ENCODE assay signal across 1 cellular context in genomic region chr15:52018693-52019393, GRCh38.
A peak's percentile ranks its signal among the peaks of the same experiment; 100 is the strongest.
TF ChIP-seq lines count a peak whose summit lies in the region.

Gene MAPK6 (plus strand): TSS chr15:52019219. CDS start chr15:52046461, 27,242 bp downstream.

TF ChIP-seq in K562, 482 proteins besides CTCF, POLR2A, EP300 and RAD21 (continued from another document and continues in another):
- TF ChIP-seq FIP1L1 (IDR thresholded peaks at IDR 0.05; ENCODE audit: low read depth, low read length, poor library complexity, severe bottlenecking) (peak; percentile 88), TSC22D4 (tag; IDR thresholded peaks at IDR 0.05) (no peak), PHB2 (IDR thresholded peaks at IDR 0.05; ENCODE audit: low read depth) (0 out of 2 replicates have a peak, but pooled peaks have one; percentile 36), HDAC1 (IDR thresholded peaks at IDR 0.05) (peak in 1 of 2 experiments; percentile 86; a peak in 1 of 4 replicates), KDM5B (IDR thresholded peaks at IDR 0.05; ENCODE audit: insufficient replicate concordance, low read depth, low read length) (peak; percentile 79), BRF1 (IDR thresholded peaks at IDR 0.05; ENCODE audit: borderline replicate concordance, extremely low read depth, insufficient read length) (no peak), STAT6 (CRISPR knock-in tag; IDR thresholded peaks at IDR 0.05) (peak; percentile 90; the same call in 1 of the 2 replicates), HMG20A (CRISPR knock-in tag; conservative IDR thresholded peaks at IDR 0.05) (no peak), SRSF3 (IDR thresholded peaks at IDR 0.05; ENCODE audit: insufficient read depth, low read length) (no peak), RB1 (IDR thresholded peaks at IDR 0.05; ENCODE audit: low read depth) (peak; percentile 82), CREB3L1 (IDR thresholded peaks at IDR 0.05; ENCODE audit: borderline replicate concordance, low read depth) (peak; percentile 65; the same call in 1 of the 2 replicates), POLR2H (tag; IDR thresholded peaks at IDR 0.05; ENCODE audit: low read depth) (peak; percentile 78), RBM25 (IDR thresholded peaks at IDR 0.05; ENCODE audit: low read depth, low read length, severe bottlenecking) (peak; percentile 19), ZEB2 (IDR thresholded peaks at IDR 0.05) (no peak), ZNF253 (CRISPR knock-in tag; conservative IDR thresholded peaks at IDR 0.05) (no peak), NFE2L1 (tag; IDR thresholded peaks at IDR 0.05; ENCODE audit: borderline replicate concordance, low read depth) (no peak), NFRKB (IDR thresholded peaks at IDR 0.05; ENCODE audit: low read depth) (0 out of 2 replicates have a peak, but pooled peaks have one; percentile 65), GATAD2A (IDR thresholded peaks at IDR 0.05) (peak; percentile 44; the same call in 1 of the 2 replicates), CCNT2 (IDR thresholded peaks at IDR 0.05; ENCODE audit: borderline replicate concordance, extremely low read depth, insufficient read length, low read depth, low read length) (peak; percentile 97), U2AF1 (optimal IDR thresholded peaks at IDR 0.05; ENCODE audit: low read depth, low read length) (no peak), KLF10 (CRISPR knock-in tag; IDR thresholded peaks at IDR 0.05) (no peak), HNRNPL (IDR thresholded peaks at IDR 0.05; ENCODE audit: low read depth, low read length) (peak; percentile 85; the same call in 1 of the 2 replicates), PHF20 (IDR thresholded peaks at IDR 0.05; ENCODE audit: partially characterized antibody) (peak; percentile 70), MTA3 (IDR thresholded peaks at IDR 0.05; ENCODE audit: borderline replicate concordance) (peak; percentile 89), BHLHE40 (IDR thresholded peaks at IDR 0.05; ENCODE audit: low read length) (peak; percentile 100), KLF1 (tag; IDR thresholded peaks at IDR 0.05) (peak; percentile 39; the same call in 1 of the 2 replicates), HES1 (IDR thresholded peaks at IDR 0.05; ENCODE audit: low read depth) (peak; percentile 98), BDP1 (IDR thresholded peaks at IDR 0.05; ENCODE audit: insufficient read depth, insufficient read length) (no peak), NRF1 (conservative IDR thresholded peaks at IDR 0.05 in 1 of 2, IDR thresholded peaks at IDR 0.05 in 1 of 2) (peak; percentile 90 to 91), SETDB1 (IDR thresholded peaks at IDR 0.05; ENCODE audit: low read length) (no peak)
- TF ChIP-seq, protein P1, sequence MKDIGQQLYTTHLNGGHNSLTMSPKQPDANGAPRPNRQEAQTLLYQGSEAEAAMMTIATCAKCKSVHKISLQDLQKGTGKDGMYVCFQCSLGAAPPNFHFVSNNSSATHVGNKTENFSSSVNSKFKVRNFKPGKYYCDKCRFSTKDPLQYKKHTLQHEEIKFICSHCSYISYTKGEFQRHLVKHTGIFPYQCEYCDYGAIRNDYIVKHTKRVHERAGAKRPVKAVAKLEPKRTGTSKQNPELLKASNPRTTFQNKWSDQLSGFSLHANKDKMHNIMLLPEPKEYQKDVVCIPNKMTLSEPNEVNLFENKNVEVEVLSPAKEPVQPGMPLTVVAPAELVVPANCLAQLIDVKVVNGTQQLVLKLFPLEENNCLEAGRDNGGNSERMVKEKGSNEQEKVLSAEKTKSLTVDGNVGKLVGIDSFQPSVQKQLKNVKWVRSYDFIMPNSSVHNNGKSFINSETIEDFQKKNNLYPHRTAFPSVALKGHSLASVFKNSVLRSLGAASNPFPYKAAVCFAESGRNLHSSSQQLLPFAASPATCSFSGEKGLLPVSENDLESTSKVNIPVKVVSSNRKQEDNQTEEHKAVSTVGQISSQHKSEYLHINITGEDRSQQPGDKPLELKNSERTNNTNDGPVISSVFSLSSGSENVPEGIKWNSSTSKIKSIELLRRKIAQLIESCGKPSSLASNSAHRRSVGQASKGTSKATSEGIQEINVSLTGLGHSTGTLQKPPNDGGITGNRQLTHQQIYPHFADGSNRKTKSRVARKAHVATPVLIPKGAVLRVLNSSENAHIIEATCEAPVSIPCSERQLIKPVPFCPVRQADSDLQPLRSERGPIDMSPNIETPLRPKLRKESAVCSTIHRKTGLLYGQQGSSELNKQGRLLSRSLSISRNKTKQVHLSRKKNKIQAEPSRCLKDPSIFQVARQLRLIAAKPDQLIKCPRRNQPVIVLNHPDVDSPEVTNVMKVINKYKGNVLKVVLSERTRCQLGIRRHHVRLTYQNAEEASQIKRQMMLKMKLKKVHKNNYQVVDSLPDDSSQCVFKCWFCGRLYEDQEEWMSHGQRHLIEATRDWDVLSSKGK (CRISPR knock-in tag; IDR thresholded peaks at IDR 0.05) = no peak
- TF ChIP-seq, protein P2, sequence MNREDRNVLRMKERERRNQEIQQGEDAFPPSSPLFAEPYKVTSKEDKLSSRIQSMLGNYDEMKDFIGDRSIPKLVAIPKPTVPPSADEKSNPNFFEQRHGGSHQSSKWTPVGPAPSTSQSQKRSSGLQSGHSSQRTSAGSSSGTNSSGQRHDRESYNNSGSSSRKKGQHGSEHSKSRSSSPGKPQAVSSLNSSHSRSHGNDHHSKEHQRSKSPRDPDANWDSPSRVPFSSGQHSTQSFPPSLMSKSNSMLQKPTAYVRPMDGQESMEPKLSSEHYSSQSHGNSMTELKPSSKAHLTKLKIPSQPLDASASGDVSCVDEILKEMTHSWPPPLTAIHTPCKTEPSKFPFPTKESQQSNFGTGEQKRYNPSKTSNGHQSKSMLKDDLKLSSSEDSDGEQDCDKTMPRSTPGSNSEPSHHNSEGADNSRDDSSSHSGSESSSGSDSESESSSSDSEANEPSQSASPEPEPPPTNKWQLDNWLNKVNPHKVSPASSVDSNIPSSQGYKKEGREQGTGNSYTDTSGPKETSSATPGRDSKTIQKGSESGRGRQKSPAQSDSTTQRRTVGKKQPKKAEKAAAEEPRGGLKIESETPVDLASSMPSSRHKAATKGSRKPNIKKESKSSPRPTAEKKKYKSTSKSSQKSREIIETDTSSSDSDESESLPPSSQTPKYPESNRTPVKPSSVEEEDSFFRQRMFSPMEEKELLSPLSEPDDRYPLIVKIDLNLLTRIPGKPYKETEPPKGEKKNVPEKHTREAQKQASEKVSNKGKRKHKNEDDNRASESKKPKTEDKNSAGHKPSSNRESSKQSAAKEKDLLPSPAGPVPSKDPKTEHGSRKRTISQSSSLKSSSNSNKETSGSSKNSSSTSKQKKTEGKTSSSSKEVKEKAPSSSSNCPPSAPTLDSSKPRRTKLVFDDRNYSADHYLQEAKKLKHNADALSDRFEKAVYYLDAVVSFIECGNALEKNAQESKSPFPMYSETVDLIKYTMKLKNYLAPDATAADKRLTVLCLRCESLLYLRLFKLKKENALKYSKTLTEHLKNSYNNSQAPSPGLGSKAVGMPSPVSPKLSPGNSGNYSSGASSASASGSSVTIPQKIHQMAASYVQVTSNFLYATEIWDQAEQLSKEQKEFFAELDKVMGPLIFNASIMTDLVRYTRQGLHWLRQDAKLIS (CRISPR knock-in tag; IDR thresholded peaks at IDR 0.05) = peak; percentile 94
- TF ChIP-seq, protein P3, sequence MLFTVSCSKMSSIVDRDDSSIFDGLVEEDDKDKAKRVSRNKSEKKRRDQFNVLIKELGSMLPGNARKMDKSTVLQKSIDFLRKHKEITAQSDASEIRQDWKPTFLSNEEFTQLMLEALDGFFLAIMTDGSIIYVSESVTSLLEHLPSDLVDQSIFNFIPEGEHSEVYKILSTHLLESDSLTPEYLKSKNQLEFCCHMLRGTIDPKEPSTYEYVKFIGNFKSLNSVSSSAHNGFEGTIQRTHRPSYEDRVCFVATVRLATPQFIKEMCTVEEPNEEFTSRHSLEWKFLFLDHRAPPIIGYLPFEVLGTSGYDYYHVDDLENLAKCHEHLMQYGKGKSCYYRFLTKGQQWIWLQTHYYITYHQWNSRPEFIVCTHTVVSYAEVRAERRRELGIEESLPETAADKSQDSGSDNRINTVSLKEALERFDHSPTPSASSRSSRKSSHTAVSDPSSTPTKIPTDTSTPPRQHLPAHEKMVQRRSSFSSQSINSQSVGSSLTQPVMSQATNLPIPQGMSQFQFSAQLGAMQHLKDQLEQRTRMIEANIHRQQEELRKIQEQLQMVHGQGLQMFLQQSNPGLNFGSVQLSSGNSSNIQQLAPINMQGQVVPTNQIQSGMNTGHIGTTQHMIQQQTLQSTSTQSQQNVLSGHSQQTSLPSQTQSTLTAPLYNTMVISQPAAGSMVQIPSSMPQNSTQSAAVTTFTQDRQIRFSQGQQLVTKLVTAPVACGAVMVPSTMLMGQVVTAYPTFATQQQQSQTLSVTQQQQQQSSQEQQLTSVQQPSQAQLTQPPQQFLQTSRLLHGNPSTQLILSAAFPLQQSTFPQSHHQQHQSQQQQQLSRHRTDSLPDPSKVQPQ (CRISPR knock-in tag; IDR thresholded peaks at IDR 0.05; ENCODE audit: borderline replicate concordance) = peak; percentile 53; the same call in 1 of the 2 replicates
- TF ChIP-seq, protein P4, sequence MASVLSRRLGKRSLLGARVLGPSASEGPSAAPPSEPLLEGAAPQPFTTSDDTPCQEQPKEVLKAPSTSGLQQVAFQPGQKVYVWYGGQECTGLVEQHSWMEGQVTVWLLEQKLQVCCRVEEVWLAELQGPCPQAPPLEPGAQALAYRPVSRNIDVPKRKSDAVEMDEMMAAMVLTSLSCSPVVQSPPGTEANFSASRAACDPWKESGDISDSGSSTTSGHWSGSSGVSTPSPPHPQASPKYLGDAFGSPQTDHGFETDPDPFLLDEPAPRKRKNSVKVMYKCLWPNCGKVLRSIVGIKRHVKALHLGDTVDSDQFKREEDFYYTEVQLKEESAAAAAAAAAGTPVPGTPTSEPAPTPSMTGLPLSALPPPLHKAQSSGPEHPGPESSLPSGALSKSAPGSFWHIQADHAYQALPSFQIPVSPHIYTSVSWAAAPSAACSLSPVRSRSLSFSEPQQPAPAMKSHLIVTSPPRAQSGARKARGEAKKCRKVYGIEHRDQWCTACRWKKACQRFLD (CRISPR knock-in tag; IDR thresholded peaks at IDR 0.05) = no peak; the same call in 1 of the 2 replicates
- TF ChIP-seq, protein P5, sequence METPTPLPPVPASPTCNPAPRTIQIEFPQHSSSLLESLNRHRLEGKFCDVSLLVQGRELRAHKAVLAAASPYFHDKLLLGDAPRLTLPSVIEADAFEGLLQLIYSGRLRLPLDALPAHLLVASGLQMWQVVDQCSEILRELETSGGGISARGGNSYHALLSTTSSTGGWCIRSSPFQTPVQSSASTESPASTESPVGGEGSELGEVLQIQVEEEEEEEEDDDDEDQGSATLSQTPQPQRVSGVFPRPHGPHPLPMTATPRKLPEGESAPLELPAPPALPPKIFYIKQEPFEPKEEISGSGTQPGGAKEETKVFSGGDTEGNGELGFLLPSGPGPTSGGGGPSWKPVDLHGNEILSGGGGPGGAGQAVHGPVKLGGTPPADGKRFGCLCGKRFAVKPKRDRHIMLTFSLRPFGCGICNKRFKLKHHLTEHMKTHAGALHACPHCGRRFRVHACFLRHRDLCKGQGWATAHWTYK (CRISPR knock-in tag; IDR thresholded peaks at IDR 0.05) = peak; percentile 40; the same call in 1 of the 2 replicates
- TF ChIP-seq, protein P6, sequence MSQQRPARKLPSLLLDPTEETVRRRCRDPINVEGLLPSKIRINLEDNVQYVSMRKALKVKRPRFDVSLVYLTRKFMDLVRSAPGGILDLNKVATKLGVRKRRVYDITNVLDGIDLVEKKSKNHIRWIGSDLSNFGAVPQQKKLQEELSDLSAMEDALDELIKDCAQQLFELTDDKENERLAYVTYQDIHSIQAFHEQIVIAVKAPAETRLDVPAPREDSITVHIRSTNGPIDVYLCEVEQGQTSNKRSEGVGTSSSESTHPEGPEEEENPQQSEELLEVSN (IDR thresholded peaks at IDR 0.05; ENCODE audit: borderline replicate concordance in 1 of 2, extremely low read depth in 1 of 2, insufficient read depth in 1 of 2, insufficient read length in 1 of 2, low read depth in 1 of 2, low read length in 1 of 2, poor library complexity in 1 of 2, severe bottlenecking in 1 of 2) = peak; percentile 89 to 99
- TF ChIP-seq, protein P7, sequence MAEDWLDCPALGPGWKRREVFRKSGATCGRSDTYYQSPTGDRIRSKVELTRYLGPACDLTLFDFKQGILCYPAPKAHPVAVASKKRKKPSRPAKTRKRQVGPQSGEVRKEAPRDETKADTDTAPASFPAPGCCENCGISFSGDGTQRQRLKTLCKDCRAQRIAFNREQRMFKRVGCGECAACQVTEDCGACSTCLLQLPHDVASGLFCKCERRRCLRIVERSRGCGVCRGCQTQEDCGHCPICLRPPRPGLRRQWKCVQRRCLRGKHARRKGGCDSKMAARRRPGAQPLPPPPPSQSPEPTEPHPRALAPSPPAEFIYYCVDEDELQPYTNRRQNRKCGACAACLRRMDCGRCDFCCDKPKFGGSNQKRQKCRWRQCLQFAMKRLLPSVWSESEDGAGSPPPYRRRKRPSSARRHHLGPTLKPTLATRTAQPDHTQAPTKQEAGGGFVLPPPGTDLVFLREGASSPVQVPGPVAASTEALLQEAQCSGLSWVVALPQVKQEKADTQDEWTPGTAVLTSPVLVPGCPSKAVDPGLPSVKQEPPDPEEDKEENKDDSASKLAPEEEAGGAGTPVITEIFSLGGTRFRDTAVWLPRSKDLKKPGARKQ (CRISPR knock-in tag; IDR thresholded peaks at IDR 0.05) = no peak
